Comparison of ENCODE assay signal across 27 cellular contexts in the genomic region with DNA sequence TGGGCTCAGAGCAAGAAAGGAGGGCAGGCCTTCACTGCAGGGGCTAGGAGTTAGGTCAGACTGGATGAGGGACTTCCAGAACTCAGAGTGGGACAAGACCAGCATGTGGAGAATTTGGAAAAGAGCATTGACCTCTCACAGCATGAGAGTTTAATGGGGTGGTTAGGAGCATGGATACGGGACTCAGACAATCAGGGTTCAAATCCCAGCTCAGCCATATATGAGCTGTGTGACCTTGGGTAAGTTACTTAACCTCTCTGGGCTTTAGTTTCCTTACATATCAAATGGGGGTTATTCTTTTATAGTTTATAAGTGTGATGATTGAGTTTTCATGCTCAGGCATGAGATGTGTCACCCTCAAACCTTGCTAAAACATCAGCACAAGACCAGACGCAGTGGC. TPM values are rescaled to one million over a fixed set of nuclear protein-coding genes. Genes with fewer than 3 reads are reported as not detected.
DNase-seq lines count a peak whose midpoint lies in the region; ATAC-seq, FAIRE-seq and TF ChIP-seq lines count a peak whose summit lies in the region.
"Had no signal": no experiment of that assay in that cellular context is flagged by ENCODE, and none has a peak within 500 bp of the region (broad histone marks: within the 10 kb centered on the region; RNA-seq: fewer than 3 reads in every experiment).

No MANE protein-coding gene starts in this region.

- H3K18ac ChIP-seq in H1 (ENCODE audit: extremely low read depth, low read length), result no peak overlapping the region

- no peaks in the 10 kb centered on the region for H3K9me3 Mint-ChIP-seq in T-helper 2 cell treated with Interferon-gamma antibody and Interleukin-4, amounts not matched to agents 5 μg/mL and 100 μg/mL, for 36 hours
- no peaks in the 10 kb centered on the region for H3K9me3 Mint-ChIP-seq in activated T-helper 17 cell treated with anti-CD3 and anti-CD28 coated beads, Interleukin-2, amount 50 U/mL, for 72 hours
- no peaks in the 10 kb centered on the region for H3K9me3 Mint-ChIP-seq in stimulated activated effector memory CD8-positive, alpha-beta T cell treated with anti-CD3 and anti-CD28 coated beads, Interleukin-12 subunit alpha, Interleukin-12 subunit beta, amount 100 ng/mL, for 72 hours
- H3K9me3 Mint-ChIP-seq in endodermal cell, result no peaks in the 10 kb centered on the region
- H3K9me3 Mint-ChIP-seq: CD4-positive, alpha-beta T cell; CD8-positive, alpha-beta memory T cell had no signal

- TF ChIP-seq EP300 in H1 (IDR thresholded peaks at IDR 0.05; ENCODE audit: borderline replicate concordance in 1 of 2, low read depth in 2 of 2, low read length in 2 of 2), result no peak

- no peak overlapping the region for H3K14ac ChIP-seq in H1 (ENCODE audit: insufficient read length)

- TF ChIP-seq POLR2A in H1 (IDR thresholded peaks at IDR 0.05; ENCODE audit: control extremely low read depth in 1 of 2, low read depth in 2 of 2, low read length in 2 of 2), result no peak

- H2BK20ac ChIP-seq in H1 (ENCODE audit: low read length), result no peak overlapping the region

- H2BK12ac ChIP-seq in H1 (ENCODE audit: low read depth, low read length), result no peak overlapping the region

- no peak for DNase-seq in T-helper 2 cell treated with Interferon-gamma antibody and Interleukin-4, amounts not matched to agents 5 μg/mL and 100 μg/mL, for 36 hours (ENCODE audit: low spot score)
- DNase-seq in T-helper 2 cell (no peak), H1 (ENCODE audit: low read depth in 1 of 2, low spot score in 2 of 2) (no peak), small intestine (no peak), osteoblast (ENCODE audit: insufficient read length, low spot score, missing footprints) (no peak), endodermal cell (no peak)
- DNase-seq in stimulated activated effector memory CD8-positive, alpha-beta T cell treated with anti-CD3 and anti-CD28 coated beads, Interleukin-12 subunit alpha, Interleukin-12 subunit beta, amount 100 ng/mL, for 72 hours (ENCODE audit: low spot score in 2 of 2), result no peak
- DNase-seq: ACHN; AML-193; BE2C; CD4-positive, alpha-beta T cell; CD8-positive, alpha-beta memory T cell; DMS 273 treated with DMSO at 0.1 percent for 48 hours; DMS79; EL; GDM1; GOT3; H7; HCEC 1CT had no signal

- no peak for TF ChIP-seq CTCF in H1 (IDR thresholded peaks at IDR 0.05; ENCODE audit: control extremely low read depth in 1 of 3, insufficient read depth in 1 of 3, low read depth in 1 of 3, low read length in 3 of 3)
- no peak for TF ChIP-seq CTCF in osteoblast (IDR thresholded peaks at IDR 0.05; ENCODE audit: extremely low read depth, low read depth, low read length)
- TF ChIP-seq CTCF in endodermal cell (conservative IDR thresholded peaks at IDR 0.05), result no peak

- no peak overlapping the region for H3K56ac ChIP-seq in H1 (replicated peaks; ENCODE audit: insufficient read length, low read depth, low read length)

- peak overlapping the region; percentile 6 for H3K27ac Mint-ChIP-seq in T-helper 2 cell treated with Interferon-gamma antibody and Interleukin-4, amounts not matched to agents 5 μg/mL and 100 μg/mL, for 36 hours
- peak overlapping the region; percentile 49 for H3K27ac Mint-ChIP-seq in activated T-helper 17 cell treated with anti-CD3 and anti-CD28 coated beads, Interleukin-2, amount 50 U/mL, for 72 hours
- H3K27ac Mint-ChIP-seq in stimulated activated effector memory CD8-positive, alpha-beta T cell treated with anti-CD3 and anti-CD28 coated beads, Interleukin-12 subunit alpha, Interleukin-12 subunit beta, amount 100 ng/mL, for 72 hours, result peak overlapping the region; percentile 87
- no peak overlapping the region for H3K27ac Mint-ChIP-seq in endodermal cell
- H3K27ac Mint-ChIP-seq: CD14-positive monocyte; CD4-positive, alpha-beta T cell; CD8-positive, alpha-beta memory T cell had no signal

- TF ChIP-seq RAD21 in H1 (IDR thresholded peaks at IDR 0.05 in 1 of 2, conservative IDR thresholded peaks at IDR 0.05 in 1 of 2; ENCODE audit: low read depth in 2 of 2, low read length in 2 of 2), result no peak

- no peaks in the 10 kb centered on the region for H4K20me1 ChIP-seq in H1 (replicated peaks in 1 of 2; ENCODE audit: control insufficient read depth in 1 of 2, insufficient read depth in 2 of 2, low read length in 2 of 2)
- no peaks in the 10 kb centered on the region for H4K20me1 ChIP-seq in osteoblast (ENCODE audit: insufficient read depth, low read length)
- H4K20me1 ChIP-seq: BLaER1 treated with 17β-estradiol and CSF1 and Interleukin-3, amounts not matched to agents 10 nM and 100 nM had no signal

- H3K4ac ChIP-seq in H1 (replicated peaks; ENCODE audit: insufficient read length, low read depth, low read length), result no peak overlapping the region

- WGBS in H1 (ENCODE audit: extremely low coverage in 1 of 2, insufficient coverage in 1 of 2, insufficient read length in 1 of 2, insufficient replicate concordance in 2 of 2, low coverage in 1 of 2, low lambda C conversion rate in 2 of 2, missing lambda C conversion rate in 1 of 2), 2 experiments, result 97% methylated on average over 2 of the region's 2 CpGs; no CpG with 5 or more reads in 1 of the 2 experiments
- 87 to 94% (median 93%) methylated on average over 2 of the region's 2 CpGs for WGBS in small intestine, 3 donors
- WGBS in endodermal cell (ENCODE audit: insufficient coverage in 1 of 2, insufficient read length in 1 of 2), 2 experiments, result 96 to 98% methylated on average over 2 of the region's 2 CpGs

- no peaks in the 10 kb centered on the region for H3K36me3 ChIP-seq in H1 (ENCODE audit: control insufficient read depth in 2 of 4, insufficient read depth in 4 of 4, low read length in 3 of 4)
- H3K36me3 ChIP-seq in small intestine (ENCODE audit: control insufficient read depth in 2 of 2, insufficient read depth in 2 of 2, low read length in 2 of 2), result no peaks in the 10 kb centered on the region
- H3K36me3 ChIP-seq in osteoblast (ENCODE audit: insufficient read depth, low read length), result no peaks in the 10 kb centered on the region
- H3K36me3 ChIP-seq in endodermal cell (ENCODE audit: control insufficient read depth, insufficient read depth, low read length), result no peaks in the 10 kb centered on the region
- H3K36me3 ChIP-seq: BE2C; BLaER1 treated with 17β-estradiol and CSF1 and Interleukin-3, amounts not matched to agents 10 nM and 100 nM had no signal

- no peaks in the 10 kb centered on the region for H3K23me2 ChIP-seq in H1 (ENCODE audit: low read depth, low read length)

- no peak overlapping the region for H2AK5ac ChIP-seq in H1 (ENCODE audit: low read depth, low read length)

- H3K4me3 ChIP-seq in H1 (ENCODE audit: extremely low read depth in 1 of 4, insufficient read depth in 2 of 4, low read depth in 3 of 4, low read length in 4 of 4) (no peak overlapping the region), small intestine (ENCODE audit: low read depth in 1 of 2, low read length in 2 of 2) (no peak overlapping the region), osteoblast (ENCODE audit: insufficient read depth, low read length) (no peak overlapping the region), endodermal cell (ENCODE audit: low read length) (no peak overlapping the region)
- H3K4me3 ChIP-seq: BLaER1 treated with 17β-estradiol and CSF1 and Interleukin-3, amounts not matched to agents 10 nM and 100 nM had no signal

- H3K23ac ChIP-seq in H1 (ENCODE audit: insufficient read length), result no peak overlapping the region

- H3K27ac ChIP-seq in H1 (ENCODE audit: low read depth, low read length) (no peak overlapping the region), small intestine (ENCODE audit: low read depth in 1 of 2, low read length in 1 of 2) (no peak overlapping the region), osteoblast (ENCODE audit: low read depth, low read length) (no peak overlapping the region), endodermal cell (ENCODE audit: low read depth, low read length) (no peak overlapping the region)
- H3K27ac ChIP-seq: 22Rv1; BLaER1 treated with 17β-estradiol and CSF1 and Interleukin-3, amounts not matched to agents 10 nM and 100 nM had no signal

- H3K79me1 ChIP-seq in H1 (ENCODE audit: low read depth, low read length), result no peaks in the 10 kb centered on the region

- FAIRE-seq in H1 (lab: Jason Lieb, UNC) (no peak), small intestine (lab: Jason Lieb, UNC) (no peak)
- FAIRE-seq: A204.1, D721Med, GM12891, GM18507 had no signal

- H3K79me2 ChIP-seq in H1 (ENCODE audit: control insufficient read depth in 1 of 2, insufficient read depth in 2 of 2, low read length in 2 of 2) (no peaks in the 10 kb centered on the region), osteoblast (ENCODE audit: insufficient read depth, low read length) (no peaks in the 10 kb centered on the region)

- H3K27me3 Mint-ChIP-seq in T-helper 2 cell treated with Interferon-gamma antibody and Interleukin-4, amounts not matched to agents 5 μg/mL and 100 μg/mL, for 36 hours (ENCODE audit: low read depth), result no peaks in the 10 kb centered on the region
- H3K27me3 Mint-ChIP-seq in activated T-helper 17 cell treated with anti-CD3 and anti-CD28 coated beads, Interleukin-2, amount 50 U/mL, for 72 hours, result no peaks in the 10 kb centered on the region
- peaks cover 12% of the 10 kb centered on the region for H3K27me3 Mint-ChIP-seq in endodermal cell (ENCODE audit: insufficient read depth)
- H3K27me3 Mint-ChIP-seq: CD8-positive, alpha-beta memory T cell had no signal

- H2BK120ac ChIP-seq in H1 (replicated peaks; ENCODE audit: low read depth, low read length), result no peak overlapping the region

- H3K27me3 ChIP-seq in H1 (replicated peaks in 1 of 4; ENCODE audit: control insufficient read depth in 3 of 4, extremely low read depth in 1 of 4, insufficient read depth in 3 of 4, low read length in 3 of 4) (no peaks in the 10 kb centered on the region; a peak in 2 of 7 replicates), small intestine (ENCODE audit: control insufficient read depth in 2 of 2, insufficient read depth in 2 of 2, low read length in 2 of 2) (no peaks in the 10 kb centered on the region), osteoblast (ENCODE audit: insufficient read depth, low read length) (peaks cover 3% of the 10 kb centered on the region), endodermal cell (ENCODE audit: control insufficient read depth, insufficient read depth, low read length, poor library complexity, severe bottlenecking) (no peaks in the 10 kb centered on the region)
- H3K27me3 ChIP-seq: BE2C; BLaER1 treated with 17β-estradiol and CSF1 and Interleukin-3, amounts not matched to agents 10 nM and 100 nM had no signal

- no peak overlapping the region for H4K91ac ChIP-seq in H1 (replicated peaks; ENCODE audit: insufficient read length, low read length)

- H3K4me1 Mint-ChIP-seq in T-helper 2 cell treated with Interferon-gamma antibody and Interleukin-4, amounts not matched to agents 5 μg/mL and 100 μg/mL, for 36 hours (ENCODE audit: low read depth), result no peaks in the 10 kb centered on the region
- H3K4me1 Mint-ChIP-seq in activated T-helper 17 cell treated with anti-CD3 and anti-CD28 coated beads, Interleukin-2, amount 50 U/mL, for 72 hours, result no peaks in the 10 kb centered on the region
- H3K4me1 Mint-ChIP-seq in stimulated activated effector memory CD8-positive, alpha-beta T cell treated with anti-CD3 and anti-CD28 coated beads, Interleukin-12 subunit alpha, Interleukin-12 subunit beta, amount 100 ng/mL, for 72 hours, result no peaks in the 10 kb centered on the region
- H3K4me1 Mint-ChIP-seq in endodermal cell, result peaks cover 5% of the 10 kb centered on the region

- no peak overlapping the region for H3K4me3 Mint-ChIP-seq in T-helper 2 cell treated with Interferon-gamma antibody and Interleukin-4, amounts not matched to agents 5 μg/mL and 100 μg/mL, for 36 hours
- H3K4me3 Mint-ChIP-seq in activated T-helper 17 cell treated with anti-CD3 and anti-CD28 coated beads, Interleukin-2, amount 50 U/mL, for 72 hours, result no peak overlapping the region
- no peak overlapping the region for H3K4me3 Mint-ChIP-seq in stimulated activated effector memory CD8-positive, alpha-beta T cell treated with anti-CD3 and anti-CD28 coated beads, Interleukin-12 subunit alpha, Interleukin-12 subunit beta, amount 100 ng/mL, for 72 hours
- no peak overlapping the region for H3K4me3 Mint-ChIP-seq in endodermal cell
- H3K4me3 Mint-ChIP-seq: CD14-positive monocyte; CD4-positive, alpha-beta T cell; CD8-positive, alpha-beta memory T cell had no signal

- POLR2A ChIA-PET in H1 (lab: Charles Lee; ENCODE audit: partially characterized antibody), result interaction anchor here (1.0 to 2.1 kb wide), 2 partner anchors 9 to 122 kb away, joined by 3 to 6 read pairs; no protein-coding TSS in a partner anchor

- H2BK15ac ChIP-seq in H1 (ENCODE audit: low read length), result no peak overlapping the region

- H3K4me2 ChIP-seq in H1 (ENCODE audit: insufficient read depth in 1 of 2, low read depth in 2 of 2, low read length in 2 of 2) (no peak overlapping the region), osteoblast (ENCODE audit: insufficient read depth, low read length) (no peak overlapping the region)
- H3K4me2 ChIP-seq: BLaER1 treated with 17β-estradiol and CSF1 and Interleukin-3, amounts not matched to agents 10 nM and 100 nM had no signal

- no peak overlapping the region for H2AFZ ChIP-seq in H1 (ENCODE audit: low read length)
- no peak overlapping the region for H2AFZ ChIP-seq in osteoblast (ENCODE audit: low read length)

- CTCF ChIA-PET in H1 (lab: Charles Lee; ENCODE audit: partially characterized antibody), result interaction anchor here (0.6 to 10.9 kb wide), 7 partner anchors 4 to 218 kb away, joined by 3 to 141 read pairs (median 4); no protein-coding TSS in a partner anchor

- H3K4me1 ChIP-seq in H1 (replicated peaks in 1 of 4; ENCODE audit: control insufficient read depth in 3 of 4, insufficient read depth in 4 of 4, low read length in 3 of 4) (peaks cover 0 to 10% (median 6%) of the 10 kb centered on the region in 4 experiments; a peak in 5 of 7 replicates), small intestine (ENCODE audit: control insufficient read depth in 2 of 2, insufficient read depth in 1 of 2, low read depth in 1 of 2, low read length in 1 of 2) (no peaks in the 10 kb centered on the region), osteoblast (ENCODE audit: insufficient read depth, low read length) (no peaks in the 10 kb centered on the region), endodermal cell (ENCODE audit: control insufficient read depth, insufficient read depth, low read length) (peaks cover 4% of the 10 kb centered on the region)
- H3K4me1 ChIP-seq: BE2C had no signal

- H4K8ac ChIP-seq in H1 (ENCODE audit: extremely low read depth, insufficient read depth, low read length), result no peak overlapping the region

- no peak overlapping the region for H3K9ac ChIP-seq in H1 (replicated peaks in 1 of 4; ENCODE audit: extremely low read depth in 1 of 4, low read depth in 3 of 4, low read length in 3 of 4)
- no peak overlapping the region for H3K9ac ChIP-seq in endodermal cell (ENCODE audit: extremely low read depth, low read length, poor library complexity, severe bottlenecking)
- H3K9ac ChIP-seq: BLaER1 treated with 17β-estradiol and CSF1 and Interleukin-3, amounts not matched to agents 10 nM and 100 nM had no signal

- no peaks in the 10 kb centered on the region for H3K9me3 ChIP-seq in H1 (ENCODE audit: insufficient read depth in 2 of 2, low read depth in 1 of 2, low read length in 1 of 2)
- no peaks in the 10 kb centered on the region for H3K9me3 ChIP-seq in small intestine (ENCODE audit: control insufficient read depth, low read depth)
- H3K9me3 ChIP-seq in osteoblast (ENCODE audit: low read depth, low read length), result no peaks in the 10 kb centered on the region
- H3K9me3 ChIP-seq in endodermal cell (ENCODE audit: control insufficient read depth, low read length), result no peaks in the 10 kb centered on the region
- H3K9me3 ChIP-seq: BE2C; BLaER1 treated with 17β-estradiol and CSF1 and Interleukin-3, amounts not matched to agents 10 nM and 100 nM had no signal

- H2BK5ac ChIP-seq in H1 (ENCODE audit: low read depth, low read length), result no peak overlapping the region

- no peak overlapping the region for H4K5ac ChIP-seq in H1 (ENCODE audit: insufficient read length, low read depth, low read length)

- no peak for ATAC-seq in activated T-helper 17 cell treated with anti-CD3 and anti-CD28 coated beads, Interleukin-2, amount 50 U/mL, for 72 hours (replicated peaks)
- ATAC-seq in stimulated activated effector memory CD8-positive, alpha-beta T cell treated with anti-CD3 and anti-CD28 coated beads, Interleukin-12 subunit alpha, Interleukin-12 subunit beta, amount 100 ng/mL, for 72 hours, result no peak

- no peaks in the 10 kb centered on the region for H3K36me3 Mint-ChIP-seq in T-helper 2 cell treated with Interferon-gamma antibody and Interleukin-4, amounts not matched to agents 5 μg/mL and 100 μg/mL, for 36 hours (ENCODE audit: low read depth)
- H3K36me3 Mint-ChIP-seq in activated T-helper 17 cell treated with anti-CD3 and anti-CD28 coated beads, Interleukin-2, amount 50 U/mL, for 72 hours (ENCODE audit: low read depth), result no peaks in the 10 kb centered on the region
- no peaks in the 10 kb centered on the region for H3K36me3 Mint-ChIP-seq in stimulated activated effector memory CD8-positive, alpha-beta T cell treated with anti-CD3 and anti-CD28 coated beads, Interleukin-12 subunit alpha, Interleukin-12 subunit beta, amount 100 ng/mL, for 72 hours
- H3K36me3 Mint-ChIP-seq in endodermal cell (ENCODE audit: low read depth), result no peaks in the 10 kb centered on the region
- H3K36me3 Mint-ChIP-seq: CD14-positive monocyte; CD8-positive, alpha-beta memory T cell had no signal

RNA-seq across cellular contexts. Expression of a gene that starts 37.4 kb away (rescaled TPM):
- total RNA-seq in activated T-helper 17 cell treated with anti-CD3 and anti-CD28 coated beads, Interleukin-2, amount 50 U/mL, for 72 hours, result 100 to 1,000 TPM; 161 to 255 TPM
- total RNA-seq in H1 (2021; fragmentation: NEBNext Ultra II Directional; extraction: Animal tissue kit (Norgen Biotek cat#: 25700)), result 86.4 and 86.6 TPM in 2 replicates
- polyA plus RNA-seq in H1 (2011; rRNA removed) (63.7 and 66.5 TPM in 2 replicates), small intestine (10 to 100 TPM; 36.2 to 42.8 (median 38.4) TPM)
- polyA plus RNA-seq in H1 (2011; cell fraction: cytosol; rRNA removed), result 58.7 TPM
- polyA plus RNA-seq in H1 (2011; cell fraction: nucleus; rRNA removed), result 46.3 TPM
- polyA plus RNA-seq in H1 (2012, experiment 1 of 2), result 39.8 to 45.6 TPM (median 42.8 TPM) in 4 replicates
- 74.9 TPM for polyA plus RNA-seq in H1 (2012, experiment 2 of 2)
- 45.3 TPM for polyA plus RNA-seq in H1 (2013, experiment 1 of 2)
- 45.3 TPM for polyA plus RNA-seq in H1 (2013, experiment 2 of 2)
- 74.1 and 101 TPM in 2 replicates for polyA minus RNA-seq in H1 (2011; rRNA and poly(A)+ RNA removed)
- 76.5 TPM for polyA minus RNA-seq in H1 (2011; cell fraction: cytosol; rRNA and poly(A)+ RNA removed)
- polyA minus RNA-seq in H1 (2011; cell fraction: nucleus; rRNA and poly(A)+ RNA removed), result 35.4 TPM
- total RNA-seq in osteoblast (103 and 125 TPM in 2 replicates), endodermal cell (10 to 100 TPM; 64.1 to 80.9 TPM)
- 51.6 TPM for polyA plus RNA-seq in endodermal cell (2013, experiment 1 of 2)
- polyA plus RNA-seq in endodermal cell (2013, experiment 2 of 2), result 48.6 TPM

RNA-seq across cellular contexts. Expression of a gene that starts 37.7 kb away (rescaled TPM):
- total RNA-seq in activated T-helper 17 cell treated with anti-CD3 and anti-CD28 coated beads, Interleukin-2, amount 50 U/mL, for 72 hours, result 1 to 10 TPM; 1.0 to 6.0 TPM
- total RNA-seq in H1 (2021; fragmentation: NEBNext Ultra II Directional; extraction: Animal tissue kit (Norgen Biotek cat#: 25700)), result 1.5 and 1.6 TPM in 2 replicates
- polyA plus RNA-seq in H1 (2011; rRNA removed) (4.2 and 5.5 TPM in 2 replicates), small intestine (1 to 10 TPM in 1 of 3 donors, under 1 TPM in 2; 0.22 to 2.7 (median 0.64) TPM)
- polyA plus RNA-seq in H1 (2011; cell fraction: cytosol; rRNA removed), result 5.4 TPM
- polyA plus RNA-seq in H1 (2011; cell fraction: nucleus; rRNA removed), result 22.4 TPM
- polyA plus RNA-seq in H1 (2012, experiment 1 of 2), result 2.0 to 4.0 TPM (median 3.2 TPM) in 4 replicates
- polyA plus RNA-seq in H1 (2012, experiment 2 of 2), result 1.1 TPM
- 1.2 TPM for polyA plus RNA-seq in H1 (2013, experiment 1 of 2)
- 0.94 TPM for polyA plus RNA-seq in H1 (2013, experiment 2 of 2)
- 1.7 and 3.2 TPM in 2 replicates for polyA minus RNA-seq in H1 (2011; rRNA and poly(A)+ RNA removed)
- 1.7 TPM for polyA minus RNA-seq in H1 (2011; cell fraction: cytosol; rRNA and poly(A)+ RNA removed)
- 7.4 TPM for polyA minus RNA-seq in H1 (2011; cell fraction: nucleus; rRNA and poly(A)+ RNA removed)
- total RNA-seq in osteoblast (1.1 and 1.2 TPM in 2 replicates), endodermal cell (1 to 10 TPM; 1.7 to 2.4 TPM)
- 5.2 TPM for polyA plus RNA-seq in endodermal cell (2013, experiment 1 of 2)
- 3.8 TPM for polyA plus RNA-seq in endodermal cell (2013, experiment 2 of 2)

RNA-seq across cellular contexts. Expression of a gene that starts 58.5 kb away (rescaled TPM):
- 10 to 100 TPM; 33.8 to 64.7 TPM for total RNA-seq in activated T-helper 17 cell treated with anti-CD3 and anti-CD28 coated beads, Interleukin-2, amount 50 U/mL, for 72 hours
- 44.6 and 50.1 TPM in 2 replicates for total RNA-seq in H1 (2021; fragmentation: NEBNext Ultra II Directional; extraction: Animal tissue kit (Norgen Biotek cat#: 25700))
- polyA plus RNA-seq in H1 (2011; rRNA removed) (47.8 and 57.5 TPM in 2 replicates), small intestine (10 to 100 TPM; 35.0 to 48.6 (median 47.6) TPM)
- polyA plus RNA-seq in H1 (2011; cell fraction: cytosol; rRNA removed), result 53.2 TPM
- 84.6 TPM for polyA plus RNA-seq in H1 (2011; cell fraction: nucleus; rRNA removed)
- polyA plus RNA-seq in H1 (2012, experiment 1 of 2), result 45.5 to 54.2 TPM (median 52.2 TPM) in 4 replicates
- 67.7 TPM for polyA plus RNA-seq in H1 (2012, experiment 2 of 2)
- 29.2 TPM for polyA plus RNA-seq in H1 (2013, experiment 1 of 2)
- 27.1 TPM for polyA plus RNA-seq in H1 (2013, experiment 2 of 2)
- 45.4 and 60.9 TPM in 2 replicates for polyA minus RNA-seq in H1 (2011; rRNA and poly(A)+ RNA removed)
- polyA minus RNA-seq in H1 (2011; cell fraction: cytosol; rRNA and poly(A)+ RNA removed), result 29.4 TPM
- polyA minus RNA-seq in H1 (2011; cell fraction: nucleus; rRNA and poly(A)+ RNA removed), result 70.4 TPM
- total RNA-seq in osteoblast (33.0 and 40.2 TPM in 2 replicates), endodermal cell (10 to 100 TPM; 45.1 to 49.9 TPM)
- polyA plus RNA-seq in endodermal cell (2013, experiment 1 of 2), result 38.1 TPM
- 38.7 TPM for polyA plus RNA-seq in endodermal cell (2013, experiment 2 of 2)
